15 cellular contexts compared by ENCODE assay signal in the genomic region with DNA sequence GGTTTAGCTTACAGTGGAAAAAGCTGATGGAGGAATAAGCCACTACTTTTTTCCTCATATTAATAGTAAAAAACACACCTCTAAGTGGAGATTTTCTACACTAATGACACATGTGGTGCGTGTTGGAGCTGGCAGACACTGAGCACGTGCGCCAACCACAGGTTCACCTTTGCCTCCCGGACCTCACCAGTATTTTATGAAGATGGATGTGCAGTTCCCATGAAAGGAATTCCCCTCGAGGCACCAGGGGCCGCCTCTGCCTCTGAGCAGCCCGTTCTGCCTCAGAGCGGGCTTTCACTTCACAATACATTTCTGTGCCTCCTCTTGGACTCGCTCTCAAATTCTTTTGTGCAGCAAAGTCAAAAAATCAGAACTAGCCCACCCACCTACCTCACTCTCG.
"Had no signal": no experiment of that assay in that cellular context is flagged by ENCODE, and none has a peak within 500 bp of the region (broad histone marks: within the 10 kb centered on the region; RNA-seq: fewer than 3 reads in every experiment).

No MANE protein-coding gene starts in this region.

- H3K4me3 Mint-ChIP-seq: activated B cell treated with CpG ODN at 0.5 μM for 24 hours; activated CD4-positive, alpha-beta T cell treated with anti-CD3 and anti-CD28 coated beads, Interleukin-2, amount 10 ng/mL, durations not matched to agents 24 days and 14 days; activated naive CD4-positive, alpha-beta T cell treated with anti-CD3 and anti-CD28 coated beads for 36 hours; activated T-cell treated with anti-CD3 and anti-CD28 coated beads, Interleukin-2, amount 50 U/mL, for 4 hours; brain; central memory CD8-positive, alpha-beta T cell; stimulated activated naive B cell treated with anti-CD40 and anti-IgM and Interleukin-4, amounts not matched to agents 10 μg/mL and 1 μg/mL and 100 μg/mL, for 72 hours had no signal

- H3K4me1 ChIP-seq: gastroesophageal sphincter, heart left ventricle had no signal

- H3K9me3 ChIP-seq: gastroesophageal sphincter, heart left ventricle, thoracic aorta had no signal

- ATAC-seq: activated T-cell treated with anti-CD3 and anti-CD28 coated beads, Interleukin-2, amount 50 U/mL, for 4 hours; gastroesophageal sphincter; heart left ventricle; stimulated activated naive B cell treated with anti-CD40 and anti-IgM and Interleukin-4, amounts not matched to agents 10 μg/mL and 1 μg/mL and 100 μg/mL, for 72 hours had no signal

- H3K27me3 Mint-ChIP-seq: activated B cell treated with CpG ODN at 0.5 μM for 24 hours; activated CD4-positive, alpha-beta T cell treated with anti-CD3 and anti-CD28 coated beads, Interleukin-2, amount 10 ng/mL, durations not matched to agents 24 days and 14 days; central memory CD8-positive, alpha-beta T cell had no signal

- H3K4me1 Mint-ChIP-seq: activated B cell treated with CpG ODN at 0.5 μM for 24 hours; activated CD4-positive, alpha-beta T cell treated with anti-CD3 and anti-CD28 coated beads, Interleukin-2, amount 10 ng/mL, durations not matched to agents 24 days and 14 days; central memory CD8-positive, alpha-beta T cell; stimulated activated naive B cell treated with anti-CD40 and anti-IgM and Interleukin-4, amounts not matched to agents 10 μg/mL and 1 μg/mL and 100 μg/mL, for 72 hours had no signal

- H3K27ac Mint-ChIP-seq: activated B cell treated with CpG ODN at 0.5 μM for 24 hours; activated CD4-positive, alpha-beta T cell treated with anti-CD3 and anti-CD28 coated beads, Interleukin-2, amount 10 ng/mL, durations not matched to agents 24 days and 14 days; activated naive CD4-positive, alpha-beta T cell treated with anti-CD3 and anti-CD28 coated beads for 36 hours; brain; stimulated activated naive B cell treated with anti-CD40 and anti-IgM and Interleukin-4, amounts not matched to agents 10 μg/mL and 1 μg/mL and 100 μg/mL, for 72 hours had no signal

- H3K9me3 Mint-ChIP-seq: activated B cell treated with CpG ODN at 0.5 μM for 24 hours; activated CD4-positive, alpha-beta T cell treated with anti-CD3 and anti-CD28 coated beads, Interleukin-2, amount 10 ng/mL, durations not matched to agents 24 days and 14 days; activated naive CD4-positive, alpha-beta T cell treated with anti-CD3 and anti-CD28 coated beads for 36 hours; activated T-cell treated with anti-CD3 and anti-CD28 coated beads, Interleukin-2, amount 50 U/mL, for 4 hours; brain; central memory CD8-positive, alpha-beta T cell; stimulated activated naive B cell treated with anti-CD40 and anti-IgM and Interleukin-4, amounts not matched to agents 10 μg/mL and 1 μg/mL and 100 μg/mL, for 72 hours had no signal

- H3K36me3 ChIP-seq: gastroesophageal sphincter, heart left ventricle, thoracic aorta had no signal

- H3K4me3 ChIP-seq: coronary artery, gastroesophageal sphincter, heart left ventricle, lung, thoracic aorta had no signal

- DNase-seq: activated B cell treated with CpG ODN at 0.5 μM for 24 hours; activated CD4-positive, alpha-beta T cell treated with anti-CD3 and anti-CD28 coated beads, Interleukin-2, amount 10 ng/mL, durations not matched to agents 24 days and 14 days; activated CD8-positive, alpha-beta memory T cell treated with anti-CD3 and anti-CD28 coated beads, Interleukin-2, amount 50 U/mL, for 4 hours; activated naive CD4-positive, alpha-beta T cell treated with anti-CD3 and anti-CD28 coated beads for 36 hours; activated T-cell treated with anti-CD3 and anti-CD28 coated beads, Interleukin-2, amount 50 U/mL, for 4 hours; heart left ventricle; retina; stimulated activated naive B cell treated with anti-CD40 and anti-IgM and Interleukin-4, amounts not matched to agents 10 μg/mL and 1 μg/mL and 100 μg/mL, for 72 hours; T-helper 9 cell had no signal

- H3K36me3 Mint-ChIP-seq: brain; stimulated activated naive B cell treated with anti-CD40 and anti-IgM and Interleukin-4, amounts not matched to agents 10 μg/mL and 1 μg/mL and 100 μg/mL, for 72 hours had no signal

- H3K27ac ChIP-seq: coronary artery, gastroesophageal sphincter, heart left ventricle, thoracic aorta had no signal
